ENCODE assay signal across 8 cellular contexts in the genomic region with DNA sequence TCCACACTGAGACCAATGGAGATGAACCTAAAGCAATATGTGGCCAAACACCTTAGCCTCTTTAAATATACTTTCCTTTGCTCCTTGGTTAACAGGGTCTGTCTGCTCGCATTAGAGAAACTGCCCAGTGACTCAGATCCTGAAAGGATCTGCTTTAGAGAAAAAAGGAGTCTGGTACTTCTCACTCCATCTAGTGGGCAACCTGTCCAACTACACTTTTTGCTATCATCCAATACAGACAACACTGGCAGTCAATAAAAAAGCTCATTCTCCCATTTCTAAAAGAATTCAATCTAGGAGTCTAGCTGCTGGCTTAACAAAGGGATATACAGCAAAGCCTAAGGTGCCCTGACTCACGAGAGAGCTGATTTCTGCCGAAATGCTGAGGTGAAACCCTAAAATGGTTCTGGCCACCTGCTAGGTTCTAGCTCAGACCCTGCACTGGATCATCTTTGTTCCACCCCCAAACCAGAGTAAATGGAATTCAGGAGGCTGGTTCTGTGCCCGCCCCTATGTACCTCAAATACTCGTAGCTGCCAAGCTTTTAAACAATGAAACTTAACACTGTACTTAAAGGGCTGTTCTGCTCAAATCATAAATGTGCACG. TPM values are rescaled to one million over a fixed set of nuclear protein-coding genes. Genes with fewer than 3 reads are reported as not detected.
DNase-seq lines count a peak whose midpoint lies in the region; ATAC-seq, FAIRE-seq and TF ChIP-seq lines count a peak whose summit lies in the region.

No MANE protein-coding gene starts in this region.

- no CpG with 5 or more reads among the region's 6 CpGs for WGBS in H9 (ENCODE audit: extremely low coverage, insufficient read length, low lambda C conversion rate)
- 17% methylated on average over 6 of the region's 6 CpGs for WGBS in K562 (ENCODE audit: insufficient coverage, low coverage, missing lambda C conversion rate)

- H4K20me1 ChIP-seq in H9 (ENCODE audit: control insufficient read depth, insufficient read depth, insufficient read length), result no peaks in the 10 kb centered on the region
- H4K20me1 ChIP-seq in K562 (replicated peaks; ENCODE audit: control insufficient read depth, insufficient read depth, low read length), result no peaks in the 10 kb centered on the region

- no peaks in the 10 kb centered on the region for H3K23me2 ChIP-seq in H9 (ENCODE audit: insufficient read length, low read depth, low read length, poor library complexity, severe bottlenecking)

- H3K9ac ChIP-seq in H9 (ENCODE audit: extremely low read depth, insufficient read length, low read length) (no peak overlapping the region), K562 (ENCODE audit: insufficient read depth in 1 of 2, low read depth in 2 of 2, low read length in 2 of 2) (no peak overlapping the region)

- no peaks in the 10 kb centered on the region for H3K79me2 ChIP-seq in H9 (ENCODE audit: insufficient read depth, low read length)
- no peaks in the 10 kb centered on the region for H3K79me2 ChIP-seq in K562 (ENCODE audit: control insufficient read depth, insufficient read depth, low read length)

- DNase-seq in D721Med (ENCODE audit: insufficient read length, low spot score), result no peak
- no peak for DNase-seq in H9
- peak; percentile 59 for DNase-seq in NCI-H748 treated with DMSO at 0.1 percent for 48 hours (lab: John Stamatoyannopoulos, UW)
- DNase-seq in K562 (ENCODE audit: extremely low read depth in 1 of 4, low spot score in 3 of 4), result peak; percentile 59 to 73 (median 61)
- peak; percentile 48 to 61 (median 60) for DNase-seq in immature natural killer cell
- no peak for DNase-seq in stimulated activated naive CD8-positive, alpha-beta T cell treated with anti-CD3 and anti-CD28 coated beads, Interleukin-15, Interleukin-2, amounts not matched to agents 100 U/mL and 50 U/mL, for 24 hours
- DNase-seq in activated effector memory CD4-positive, alpha-beta T cell treated with anti-CD3 and anti-CD28 coated beads, Interleukin-2, amount 50 U/mL, for 16 hours, result no peak

- TF ChIP-seq CTCF in D721Med (IDR thresholded peaks at IDR 0.05; ENCODE audit: insufficient read depth, missing control alignments), result peak; percentile 63
- TF ChIP-seq CTCF in H9 (conservative IDR thresholded peaks at IDR 0.05), result peak; percentile 75
- TF ChIP-seq CTCF in K562 (IDR thresholded peaks at IDR 0.05 in 2 of 3, conservative IDR thresholded peaks at IDR 0.05 in 1 of 3; ENCODE audit: insufficient read depth in 2 of 3, low read depth in 1 of 3, low read length in 3 of 3), result peak; percentile 78 to 95 (median 81)

- H4K8ac ChIP-seq in H9 (replicated peaks; ENCODE audit: insufficient read length, low read depth, low read length), result no peak overlapping the region

- H3K9me3 ChIP-seq in H9 (ENCODE audit: control insufficient read depth, low read depth, low read length) (no peaks in the 10 kb centered on the region), K562 (replicated peaks; ENCODE audit: control insufficient read depth, insufficient read depth, low read depth, low read length) (no peaks in the 10 kb centered on the region)

- peak; percentile 80 for ATAC-seq in K562
- ATAC-seq in stimulated activated naive CD8-positive, alpha-beta T cell treated with anti-CD3 and anti-CD28 coated beads, Interleukin-15, Interleukin-2, amounts not matched to agents 100 U/mL and 50 U/mL, for 24 hours, result peak; percentile 72
- ATAC-seq in GM19351 (IDR thresholded peaks at IDR 0.05; ENCODE audit: unreplicated experiment), result no peak

- intact Hi-C loops in K562 (cut with micrococcal nuclease), result loop anchor here (1.0 to 5.0 kb wide), 2 partner anchors 61 to 188 kb away; no protein-coding TSS in a partner anchor

- no peak overlapping the region for H3K56ac ChIP-seq in H9 (ENCODE audit: insufficient read length, low read depth, low read length)

- H3K27ac ChIP-seq in H9 (ENCODE audit: insufficient read length, low read depth, low read length), result no peak overlapping the region
- H3K27ac ChIP-seq in K562 (ENCODE audit: extremely low read depth, low read depth, low read length), result no peak overlapping the region

- H3K27ac Mint-ChIP-seq in H9 (no peak overlapping the region; a peak in 1 of 7 replicates), immature natural killer cell (peak overlapping the region; percentile 35 to 88 (median 64))

- H2AK5ac ChIP-seq in H9 (ENCODE audit: insufficient read length, low read length), result no peak overlapping the region

- no peak overlapping the region for H3T11ph ChIP-seq in H9 (ENCODE audit: low read length)

- H2BK15ac ChIP-seq in H9 (ENCODE audit: low read depth, low read length), result no peak overlapping the region

- no peak overlapping the region for H3K4me3 ChIP-seq in K562

- CTCF ChIA-PET in K562 (lab: Yijun Ruan, JAX; ENCODE audit: low intra/inter-chr PET ratio), result interaction anchor here (0.6 to 5.4 kb wide), 10 partner anchors 23 to 188 kb away, joined by 3 to 63 read pairs (median 3); a partner anchor contains a TSS

- no peaks in the 10 kb centered on the region for H3K79me1 ChIP-seq in H9 (ENCODE audit: insufficient read depth, low read depth, low read length, poor library complexity, severe bottlenecking)

- TSS peak; percentile 3 for BruUV-seq in K562 (replicated peaks; lab: Mats Ljungman, UMichigan)

- H4K5ac ChIP-seq in H9 (ENCODE audit: insufficient read length, low read depth, low read length), result no peak overlapping the region

- H3K36me3 Mint-ChIP-seq in H9 (ENCODE audit: insufficient read depth in 1 of 3, low read depth in 3 of 3), result peaks cover 7 to 40% (median 26%) of the 10 kb centered on the region in 3 experiments; a peak in 5 of 7 replicates
- H3K36me3 Mint-ChIP-seq in immature natural killer cell, result peaks cover 13 to 32% (median 17%) of the 10 kb centered on the region in 3 donors

- H3K36me3 ChIP-seq in K562 (ENCODE audit: control insufficient read depth, insufficient read depth, low read length), result peaks cover 49% of the 10 kb centered on the region; the same call in 2 of the 3 replicates

- POLR2A ChIA-PET in K562 (lab: Yijun Ruan, JAX), result interaction anchor here (0.5 to 6.2 kb wide), 12 partner anchors 10 to 174 kb away, joined by 3 to 85 read pairs (median 4); a partner anchor contains a TSS

- no peaks in the 10 kb centered on the region for H3K9me1 ChIP-seq in K562 (ENCODE audit: control insufficient read depth, insufficient read depth, low read length)

- H3K23ac ChIP-seq in H9 (ENCODE audit: insufficient read length, low read depth, low read length), result no peak overlapping the region

- in situ Hi-C loops in K562 (cut with MboI), result no loop called here

- H2BK12ac ChIP-seq in H9 (ENCODE audit: insufficient read length, low read depth, low read length), result no peak overlapping the region

- H3K4me1 Mint-ChIP-seq in H9, result peaks cover 10% of the 10 kb centered on the region in 2 experiments
- peaks cover 34 to 37% of the 10 kb centered on the region in 2 donors for H3K4me1 Mint-ChIP-seq in immature natural killer cell

- no peak for TF ChIP-seq EP300 in K562 (IDR thresholded peaks at IDR 0.05; ENCODE audit: low read length)

- no peak overlapping the region for H2BK120ac ChIP-seq in H9 (ENCODE audit: low read depth, low read length, poor library complexity, severe bottlenecking)

- no peak for TF ChIP-seq POLR2A in K562 (conservative IDR thresholded peaks at IDR 0.05)

- H2BK20ac ChIP-seq in H9 (ENCODE audit: low read depth, low read length, poor library complexity, severe bottlenecking), result no peak overlapping the region

- H3K4me2 ChIP-seq in H9 (ENCODE audit: insufficient read depth, insufficient read length, low read length) (no peak overlapping the region), K562 (ENCODE audit: insufficient read depth, low read length) (no peak overlapping the region)

- no peak overlapping the region for H2BK5ac ChIP-seq in H9 (ENCODE audit: insufficient read length, low read length)

- H3K27me3 ChIP-seq in H9 (ENCODE audit: insufficient read depth, low read length), result no peaks in the 10 kb centered on the region
- no peaks in the 10 kb centered on the region for H3K27me3 ChIP-seq in K562 (ENCODE audit: control insufficient read depth in 2 of 2, insufficient read depth in 2 of 2, low read length in 2 of 2)

- no peak overlapping the region for H3K18ac ChIP-seq in H9 (ENCODE audit: insufficient read length, low read depth, low read length)

- H3K9me3 Mint-ChIP-seq in H9 (no peaks in the 10 kb centered on the region; a peak in 1 of 5 replicates), immature natural killer cell (no peaks in the 10 kb centered on the region)

- H3K4me3 Mint-ChIP-seq in H9 (no peak overlapping the region), immature natural killer cell (peak overlapping the region in 4 of 5 donors; percentile 21 to 57 (median 34))

- H3K4ac ChIP-seq in H9 (ENCODE audit: low read depth, low read length), result no peak overlapping the region

- H3K4me1 ChIP-seq in H9 (ENCODE audit: insufficient read depth, low read length) (0 out of 2 replicates have a peak, but pooled peaks cover 3% of the 10 kb centered on the region), K562 (replicated peaks in 1 of 2; ENCODE audit: control insufficient read depth in 2 of 2, insufficient read depth in 2 of 2, low read length in 2 of 2) (peaks cover 2 to 3% of the 10 kb centered on the region in 2 experiments; a peak in 3 of 5 replicates)

- no peaks in the 10 kb centered on the region; the same call in 1 of the 2 replicates for H3K27me3 Mint-ChIP-seq in H9 (ENCODE audit: low read depth)
- peaks cover 3 to 14% (median 4%) of the 10 kb centered on the region in 3 donors for H3K27me3 Mint-ChIP-seq in immature natural killer cell (ENCODE audit: low read depth in 3 of 3)

- H4K91ac ChIP-seq in H9 (ENCODE audit: insufficient read length, low read depth, low read length), result no peak overlapping the region

- peak; percentile 79 to 84 for TF ChIP-seq RAD21 in K562 (CRISPR knock-in tag; conservative IDR thresholded peaks at IDR 0.05 in 1 of 2, IDR thresholded peaks at IDR 0.05 in 1 of 2)

- no peak for FAIRE-seq in D721Med (lab: Jason Lieb, UNC)
- peak; percentile 90 for FAIRE-seq in K562 (lab: Jason Lieb, UNC)

- H2AFZ ChIP-seq in H9 (ENCODE audit: low read length) (no peak overlapping the region), K562 (ENCODE audit: low read depth, low read length) (no peak overlapping the region)

- no peak overlapping the region for H3K14ac ChIP-seq in H9 (ENCODE audit: insufficient read depth, low read length)

RNA-seq across cellular contexts. Expression of a gene that starts 11.5 kb away (rescaled TPM):
- total RNA-seq in H9 (2021), result 79.7 and 83.5 TPM in 2 replicates
- 62.6 and 77.3 TPM in 2 replicates for total RNA-seq in K562 (2011; cell fraction: chromatin; rRNA removed; ENCODE audit: low replicate concordance)
- total RNA-seq in K562 (2011; cell fraction: nucleolus; rRNA removed), result 31.0 and 32.1 TPM in 2 replicates
- total RNA-seq in K562 (2011; cell fraction: nucleoplasm; rRNA removed), result 44.9 and 68.0 TPM in 2 replicates
- total RNA-seq in K562 (2014; rRNA removed), result 51.6 and 92.3 TPM in 2 replicates
- 53.9 and 57.0 TPM in 2 replicates for total RNA-seq in K562 (2014; rRNA removed; fragmentation: Illumina TruSeq; extraction: Trizol)
- total RNA-seq in K562 (2015; rRNA removed; fragmentation: Illumina TruSeq; extraction: Trizol), result 53.1 and 58.0 TPM in 2 replicates
- total RNA-seq in K562 (2021), result 96.7 and 112 TPM in 2 replicates
- 59.6 and 77.7 TPM in 2 replicates for polyA plus RNA-seq in K562 (2011; rRNA removed)
- polyA plus RNA-seq in K562 (2011; cell fraction: cytosol; rRNA removed), result 61.6 and 96.6 TPM in 2 replicates
- polyA plus RNA-seq in K562 (2011; cell fraction: nucleus; rRNA removed), result 44.0 and 65.8 TPM in 2 replicates
- polyA plus RNA-seq in K562 (2012), result 73.0 and 116 TPM in 2 replicates
- 70.6 and 95.1 TPM in 2 replicates for polyA plus RNA-seq in K562 (2014; fragmentation: Illumina TruSeq; extraction: Trizol)
- 1 to 10 TPM in 1 of 2 experiments, under 1 TPM in 1; 0.73 to 1.3 TPM for polyA plus RNA-seq in K562 (2014; fragmentation: Nextera tagmentation; extraction: Ambion mirVana)
- polyA plus RNA-seq in K562 (2014; rRNA removed), result 59.5 and 72.0 TPM in 2 replicates
- 26.6 and 37.0 TPM in 2 replicates for polyA minus RNA-seq in K562 (2011; rRNA and poly(A)+ RNA removed)
- polyA minus RNA-seq in K562 (2011; cell fraction: cytosol; rRNA and poly(A)+ RNA removed), result 32.7 and 40.8 TPM in 2 replicates
- 14.4 and 18.4 TPM in 2 replicates for polyA minus RNA-seq in K562 (2011; cell fraction: nucleus; rRNA and poly(A)+ RNA removed)
- polyA plus RNA-seq in immature natural killer cell, result 10 to 100 TPM; 32.6 to 38.6 (median 35.0) TPM

RNA-seq across cellular contexts. Expression of a gene that starts 12.3 kb away (rescaled TPM):
- total RNA-seq in H9 (2021) (15.8 and 17.0 TPM in 2 replicates), K562 (2014; rRNA removed) (25.3 and 27.7 TPM in 2 replicates), K562 (2014; rRNA removed; fragmentation: Illumina TruSeq; extraction: Trizol) (22.5 and 23.5 TPM in 2 replicates), K562 (2015; rRNA removed; fragmentation: Illumina TruSeq; extraction: Trizol) (31.9 and 33.6 TPM in 2 replicates), K562 (2021) (28.8 and 31.4 TPM in 2 replicates)
- total RNA-seq in K562 (2011; cell fraction: chromatin; rRNA removed; ENCODE audit: low replicate concordance), result 30.7 and 40.4 TPM in 2 replicates
- 17.5 and 18.5 TPM in 2 replicates for total RNA-seq in K562 (2011; cell fraction: nucleolus; rRNA removed)
- total RNA-seq in K562 (2011; cell fraction: nucleoplasm; rRNA removed), result 28.0 and 48.3 TPM in 2 replicates
- polyA plus RNA-seq in K562 (2011; rRNA removed) (38.6 and 44.3 TPM in 2 replicates), K562 (2014; fragmentation: Illumina TruSeq; extraction: Trizol) (52.2 and 59.6 TPM in 2 replicates), K562 (2014; fragmentation: Nextera tagmentation; extraction: Ambion mirVana) (10 to 100 TPM; 23.9 to 26.6 TPM), K562 (2014; rRNA removed) (34.6 and 38.0 TPM in 2 replicates), immature natural killer cell (1 to 10 TPM; 1.0 to 9.0 (median 3.6) TPM)
- polyA plus RNA-seq in K562 (2011; cell fraction: cytosol; rRNA removed), result 57.5 and 64.8 TPM in 2 replicates
- 41.6 and 45.0 TPM in 2 replicates for polyA plus RNA-seq in K562 (2011; cell fraction: nucleus; rRNA removed)
- 19.5 and 24.7 TPM in 2 replicates for polyA plus RNA-seq in K562 (2012)
- 46.0 and 47.8 TPM in 2 replicates for polyA minus RNA-seq in K562 (2011; rRNA and poly(A)+ RNA removed)
- polyA minus RNA-seq in K562 (2011; cell fraction: cytosol; rRNA and poly(A)+ RNA removed), result 13.3 and 18.6 TPM in 2 replicates
- 12.8 and 21.0 TPM in 2 replicates for polyA minus RNA-seq in K562 (2011; cell fraction: nucleus; rRNA and poly(A)+ RNA removed)

RNA-seq across cellular contexts. Expression of a gene that starts 26.5 kb away (rescaled TPM):
- 118 TPM in 2 replicates for total RNA-seq in H9 (2021)
- 106 and 144 TPM in 2 replicates for total RNA-seq in K562 (2011; cell fraction: chromatin; rRNA removed; ENCODE audit: low replicate concordance)
- 68.8 and 74.0 TPM in 2 replicates for total RNA-seq in K562 (2011; cell fraction: nucleolus; rRNA removed)
- 67.5 and 78.2 TPM in 2 replicates for total RNA-seq in K562 (2011; cell fraction: nucleoplasm; rRNA removed)
- 149 and 166 TPM in 2 replicates for total RNA-seq in K562 (2014; rRNA removed)
- 102 and 114 TPM in 2 replicates for total RNA-seq in K562 (2014; rRNA removed; fragmentation: Illumina TruSeq; extraction: Trizol)
- 137 and 138 TPM in 2 replicates for total RNA-seq in K562 (2015; rRNA removed; fragmentation: Illumina TruSeq; extraction: Trizol)
- total RNA-seq in K562 (2021), result 120 and 138 TPM in 2 replicates
- polyA plus RNA-seq in K562 (2011; rRNA removed), result 47.4 and 53.0 TPM in 2 replicates
- 55.5 and 68.2 TPM in 2 replicates for polyA plus RNA-seq in K562 (2011; cell fraction: cytosol; rRNA removed)
- polyA plus RNA-seq in K562 (2011; cell fraction: nucleus; rRNA removed), result 107 and 119 TPM in 2 replicates
- polyA plus RNA-seq in K562 (2012), result 94.3 and 135 TPM in 2 replicates
- polyA plus RNA-seq in K562 (2014; fragmentation: Illumina TruSeq; extraction: Trizol), result 193 and 194 TPM in 2 replicates
- 10 to 100 TPM; 41.6 to 43.5 TPM for polyA plus RNA-seq in K562 (2014; fragmentation: Nextera tagmentation; extraction: Ambion mirVana)
- polyA plus RNA-seq in K562 (2014; rRNA removed), result 91.6 and 95.4 TPM in 2 replicates
- polyA minus RNA-seq in K562 (2011; rRNA and poly(A)+ RNA removed), result 64.1 and 88.2 TPM in 2 replicates
- 70.7 and 87.6 TPM in 2 replicates for polyA minus RNA-seq in K562 (2011; cell fraction: cytosol; rRNA and poly(A)+ RNA removed)
- 30.8 and 44.9 TPM in 2 replicates for polyA minus RNA-seq in K562 (2011; cell fraction: nucleus; rRNA and poly(A)+ RNA removed)
- 10 to 100 TPM in 2 of 3 donors, 1 to 10 TPM in 1; 4.3 to 50.1 (median 15.2) TPM for polyA plus RNA-seq in immature natural killer cell

RNA-seq across cellular contexts. Expression of a gene that starts 55.5 kb away (rescaled TPM):
- 24.2 and 28.1 TPM in 2 replicates for total RNA-seq in H9 (2021)
- 20.8 and 41.1 TPM in 2 replicates for total RNA-seq in K562 (2011; cell fraction: chromatin; rRNA removed; ENCODE audit: low replicate concordance)
- 40.4 and 50.9 TPM in 2 replicates for total RNA-seq in K562 (2011; cell fraction: nucleolus; rRNA removed)
- total RNA-seq in K562 (2011; cell fraction: nucleoplasm; rRNA removed), result 37.3 and 46.7 TPM in 2 replicates
- total RNA-seq in K562 (2014; rRNA removed), result 39.9 and 45.5 TPM in 2 replicates
- 14.8 and 15.0 TPM in 2 replicates for total RNA-seq in K562 (2014; rRNA removed; fragmentation: Illumina TruSeq; extraction: Trizol)
- total RNA-seq in K562 (2015; rRNA removed; fragmentation: Illumina TruSeq; extraction: Trizol), result 25.0 and 25.8 TPM in 2 replicates
- total RNA-seq in K562 (2021), result 31.0 and 38.0 TPM in 2 replicates
- 27.2 and 28.8 TPM in 2 replicates for polyA plus RNA-seq in K562 (2011; rRNA removed)
- polyA plus RNA-seq in K562 (2011; cell fraction: cytosol; rRNA removed), result 27.0 and 45.7 TPM in 2 replicates
- 20.5 and 32.8 TPM in 2 replicates for polyA plus RNA-seq in K562 (2011; cell fraction: nucleus; rRNA removed)
- 27.8 and 82.4 TPM in 2 replicates for polyA plus RNA-seq in K562 (2012)
- 26.8 and 37.5 TPM in 2 replicates for polyA plus RNA-seq in K562 (2014; fragmentation: Illumina TruSeq; extraction: Trizol)
- polyA plus RNA-seq in K562 (2014; fragmentation: Nextera tagmentation; extraction: Ambion mirVana), result 1 to 10 TPM; 3.2 to 4.0 TPM
- 38.4 and 38.9 TPM in 2 replicates for polyA plus RNA-seq in K562 (2014; rRNA removed)
- polyA minus RNA-seq in K562 (2011; rRNA and poly(A)+ RNA removed), result 17.5 and 21.1 TPM in 2 replicates
- polyA minus RNA-seq in K562 (2011; cell fraction: cytosol; rRNA and poly(A)+ RNA removed), result 16.8 and 17.8 TPM in 2 replicates
- polyA minus RNA-seq in K562 (2011; cell fraction: nucleus; rRNA and poly(A)+ RNA removed), result 13.8 and 14.3 TPM in 2 replicates
- 1,000 to 10,000 TPM; 2,819 to 4,179 (median 3,086) TPM for polyA plus RNA-seq in immature natural killer cell

Comparison
In these comparisons a context has a peak if more than half of its experiments do, and no peak if none do; other contexts are left out.
1. DNase-seq: peak in NCI-H748 treated with DMSO at 0.1 percent for 48 hours (single experiment), K562 (4 of 4) and immature natural killer cell (3 of 3); none in D721Med (single experiment), H9 (single experiment), stimulated activated naive CD8-positive, alpha-beta T cell treated with anti-CD3 and anti-CD28 coated beads, Interleukin-15, Interleukin-2, amounts not matched to agents 100 U/mL and 50 U/mL, for 24 hours (single experiment) and activated effector memory CD4-positive, alpha-beta T cell treated with anti-CD3 and anti-CD28 coated beads, Interleukin-2, amount 50 U/mL, for 16 hours (single experiment).
2. H3K27ac Mint-ChIP-seq: peak in immature natural killer cell (6 of 6); none in H9 (0 of 3).
3. H3K4me3 Mint-ChIP-seq: peak in immature natural killer cell (4 of 5); none in H9 (0 of 2).
4. Peak in every context shown above with its lines, with median percentiles within 50 percentile points of each other: CTCF ChIP-seq.